8 cellular contexts compared by ENCODE assay signal in the genomic region with DNA sequence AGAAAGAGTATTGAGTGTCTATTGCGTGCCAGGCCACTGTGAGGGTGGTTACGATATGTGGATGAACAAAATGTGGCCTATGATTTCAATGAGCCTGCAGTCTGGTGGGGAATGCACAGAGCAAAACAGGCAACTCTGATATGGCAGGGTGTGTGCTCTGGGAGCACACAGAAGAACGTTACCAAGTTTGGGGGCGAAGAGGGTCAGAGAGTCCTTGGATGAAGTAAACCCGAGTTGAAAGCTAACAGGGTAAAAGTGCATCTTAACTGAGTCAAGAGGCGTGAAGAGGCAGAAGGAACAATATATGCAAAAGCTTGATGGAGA. TPM values are rescaled to one million over a fixed set of nuclear protein-coding genes. Genes with fewer than 3 reads are reported as not detected.
A peak's percentile ranks its signal among the peaks of the same experiment; 100 is the strongest.
DNase-seq lines count a peak whose midpoint lies in the region; ATAC-seq and TF ChIP-seq lines count a peak whose summit lies in the region.

No MANE protein-coding gene starts in this region.

- peak overlapping the region; percentile 95 for H2BK5ac ChIP-seq in IMR-90 (ENCODE audit: low read depth, low read length, poor library complexity, severe bottlenecking)

- H3K4me3 Mint-ChIP-seq in CD4-positive, alpha-beta T cell = peak overlapping the region; percentile 92
- peak overlapping the region; percentile 83 to 99 (median 95) for H3K4me3 Mint-ChIP-seq in naive thymus-derived CD4-positive, alpha-beta T cell

- BruUV-seq in IMR-90 (replicated peaks; lab: Mats Ljungman, UMichigan) = no TSS peak

- H2BK20ac ChIP-seq in IMR-90 (ENCODE audit: low read depth, low read length) = peak overlapping the region; percentile 45

- peak overlapping the region; percentile 97 for H4K5ac ChIP-seq in IMR-90 (ENCODE audit: low read depth, low read length)

- peaks cover 3% of the 10 kb centered on the region; the same call in 1 of the 2 replicates for H3K4me1 ChIP-seq in IMR-90 (ENCODE audit: control insufficient read depth, insufficient read depth, low read length)
- peaks cover 7% of the 10 kb centered on the region in 2 donors for H3K4me1 ChIP-seq in naive thymus-derived CD4-positive, alpha-beta T cell (ENCODE audit: control insufficient read depth in 2 of 2, insufficient read depth in 2 of 2, low read length in 2 of 2)

- in situ Hi-C loops in IMR-90 (cut with MboI; ENCODE audit: low sequenced_read_pairs) = loop anchor here (5.0 kb wide), 1 partner anchor 113 kb away; no protein-coding TSS in a partner anchor

- H3K18ac ChIP-seq in IMR-90 (ENCODE audit: low read depth, low read length) = peak overlapping the region; percentile 20

- peak overlapping the region; percentile 99 for H2BK120ac ChIP-seq in IMR-90 (ENCODE audit: low read depth, low read length)

- H4K8ac ChIP-seq in IMR-90 (ENCODE audit: low read depth in 2 of 2, low read length in 2 of 2) = peak overlapping the region; percentile 87 to 100

- peak overlapping the region; percentile 93 for H2AK9ac ChIP-seq in IMR-90 (replicated peaks; ENCODE audit: low read depth, low read length, poor library complexity)

- dilution Hi-C loops in IMR-90 (cut with HindIII; ENCODE audit: low sequenced_read_pairs, unreplicated experiment) = no loop called here

- no peaks in the 10 kb centered on the region for H4K20me1 ChIP-seq in IMR-90 (ENCODE audit: insufficient read depth, low read length)

- peaks cover 18% of the 10 kb centered on the region for H3K4me1 Mint-ChIP-seq in CD4-positive, alpha-beta T cell (ENCODE audit: low read depth)
- peaks cover 9 to 32% (median 26%) of the 10 kb centered on the region in 7 donors for H3K4me1 Mint-ChIP-seq in naive thymus-derived CD4-positive, alpha-beta T cell

- intact Hi-C loops in CD4-positive, alpha-beta T cell (cut with DNase I, micrococcal nuclease) = loop anchor here (1.0 to 5.0 kb wide), 9 partner anchors 8 to 338 kb away; partner anchors contain the start of genes NKAPD1 (in 2 of the 2), PIH1D2 (in 2 of the 2), ALG9 (in 1 of the 2) and DLAT (in 1 of the 2)
- intact Hi-C loops in IMR-90 (cut with micrococcal nuclease) (loop anchor here (1.0 to 10.0 kb wide), 10 partner anchors 47 to 401 kb away; partner anchors contain the start of genes DIXDC1, DLAT, NKAPD1 and PIH1D2), posterior cingulate gyrus (cut with DNase I) (loop anchor here (1.0 to 5.0 kb wide), 5 partner anchors 33 to 193 kb away; partner anchors contain the start of genes CRYAB, HSPB2, NKAPD1 and PIH1D2)
- intact Hi-C loops in naive thymus-derived CD4-positive, alpha-beta T cell (cut with micrococcal nuclease) = loop anchor here (1.0 to 10.0 kb wide), 18 partner anchors 8 to 1995 kb away; partner anchors contain the start of genes ALG9 (in 2 of the 2), DLAT (in 2 of the 2), NKAPD1 (in 2 of the 2) and PIH1D2 (in 2 of the 2)

- H3K4me2 ChIP-seq in IMR-90 (ENCODE audit: low read depth, low read length) = peak overlapping the region; percentile 74

- 41% methylated on average over 5 of the region's 6 CpGs; no CpG with 5 or more reads in 1 of the 2 experiments for WGBS in IMR-90 (ENCODE audit: extremely low coverage in 2 of 2, insufficient read length in 1 of 2), 2 experiments

- H2AK5ac ChIP-seq in IMR-90 (ENCODE audit: low read depth, low read length) = peak overlapping the region; percentile 88

- CTCF ChIA-PET in CD4-positive, alpha-beta T cell (lab: Charles Lee) = interaction anchor here (0.9 to 1.5 kb wide), 3 partner anchors 48 to 52 kb away, joined by 3 to 6 read pairs (median 3); no protein-coding TSS in a partner anchor
- CTCF ChIA-PET in IMR-90 (lab: Yijun Ruan, JAX) = interaction anchor here (1.0 kb wide), 1 partner anchor 117 kb away, joined by 3 read pairs; no protein-coding TSS in a partner anchor
- CTCF ChIA-PET in naive thymus-derived CD4-positive, alpha-beta T cell (lab: Charles Lee) = interaction anchor here (0.5 to 1.2 kb wide), 3 partner anchors 38 to 49 kb away, joined by 3 to 4 read pairs (median 4); no protein-coding TSS in a partner anchor

- H3K4ac ChIP-seq in IMR-90 (ENCODE audit: low read depth, low read length) = peak overlapping the region; percentile 100

- H3K27me3 ChIP-seq in CD4-positive, alpha-beta T cell (ENCODE audit: control insufficient read depth, insufficient read depth, low read length) = no peaks in the 10 kb centered on the region
- H3K27me3 ChIP-seq in IMR-90 (ENCODE audit: control insufficient read depth, insufficient read depth, low read length) = no peaks in the 10 kb centered on the region
- H3K27me3 ChIP-seq in naive thymus-derived CD4-positive, alpha-beta T cell (ENCODE audit: control insufficient read depth in 2 of 2, insufficient read depth in 2 of 2, low read length in 2 of 2) = no peaks in the 10 kb centered on the region

- TF ChIP-seq POLR2A in IMR-90 (IDR thresholded peaks at IDR 0.05; ENCODE audit: low read depth, low read length) = no peak

- ATAC-seq in CD4-positive, alpha-beta T cell (ENCODE audit: poor library complexity) = peak; percentile 4
- ATAC-seq in IMR-90 (ENCODE audit: low read depth) (no peak; the same call in 1 of the 2 replicates), esophagus mucosa (no peak)
- peak; percentile 3 for ATAC-seq in naive thymus-derived CD4-positive, alpha-beta T cell

- DNase-seq in CD4-positive, alpha-beta T cell = no peak
- DNase-seq in IMR-90 = no peak
- DNase-seq in coronary artery (ENCODE audit: low spot score) = no peak
- no peak for DNase-seq in naive thymus-derived CD4-positive, alpha-beta T cell
- DNase-seq in posterior cingulate gyrus = no peak
- DNase-seq in cerebellar cortex (ENCODE audit: low spot score) = no peak
- DNase-seq in activated CD4-positive, alpha-beta T cell treated with anti-CD3 and anti-CD28 coated beads for 4 hours = no peak

- peaks cover 0 to 11% of the 10 kb centered on the region in 2 experiments; a peak in 3 of 4 replicates for H3K79me1 ChIP-seq in IMR-90 (ENCODE audit: low read depth in 1 of 2, low read length in 2 of 2)

- H3K9me3 Mint-ChIP-seq in CD4-positive, alpha-beta T cell = no peaks in the 10 kb centered on the region
- peaks cover 0 to 6% (median 0%) of the 10 kb centered on the region in 11 donors for H3K9me3 Mint-ChIP-seq in naive thymus-derived CD4-positive, alpha-beta T cell

- no peaks in the 10 kb centered on the region for H3K9me3 ChIP-seq in CD4-positive, alpha-beta T cell (ENCODE audit: control insufficient read depth, low read length)
- no peaks in the 10 kb centered on the region for H3K9me3 ChIP-seq in IMR-90 (ENCODE audit: control insufficient read depth, insufficient read depth, low read length)
- H3K9me3 ChIP-seq in naive thymus-derived CD4-positive, alpha-beta T cell (ENCODE audit: control insufficient read depth in 2 of 3, low read length in 3 of 3) = no peaks in the 10 kb centered on the region

- H3K36me3 Mint-ChIP-seq in CD4-positive, alpha-beta T cell (ENCODE audit: low read depth) = peaks cover 36% of the 10 kb centered on the region
- H3K36me3 Mint-ChIP-seq in naive thymus-derived CD4-positive, alpha-beta T cell = peaks cover 4 to 27% (median 7%) of the 10 kb centered on the region in 5 donors

- peak overlapping the region; percentile 100 for H3K14ac ChIP-seq in IMR-90 (replicated peaks; ENCODE audit: low read depth, low read length)

- no peaks in the 10 kb centered on the region; the same call in 1 of the 2 replicates for H3K36me3 ChIP-seq in IMR-90 (ENCODE audit: control insufficient read depth, insufficient read depth, low read length)
- H3K36me3 ChIP-seq in naive thymus-derived CD4-positive, alpha-beta T cell (ENCODE audit: control insufficient read depth in 2 of 3, insufficient read depth in 3 of 3, low read length in 3 of 3) = peaks cover 0 to 25% (median 6%) of the 10 kb centered on the region in 3 experiments

- peak overlapping the region; percentile 94 for H3K27ac Mint-ChIP-seq in CD4-positive, alpha-beta T cell
- H3K27ac Mint-ChIP-seq in naive thymus-derived CD4-positive, alpha-beta T cell = peak overlapping the region; percentile 98 to 100 (median 100)

- H4K91ac ChIP-seq in IMR-90 (ENCODE audit: insufficient read depth, low read depth, low read length) = peak overlapping the region; percentile 100

- peak overlapping the region; percentile 100 for H2AFZ ChIP-seq in IMR-90 (replicated peaks; ENCODE audit: low read length, poor library complexity)

- peak overlapping the region; percentile 71 for H3K4me3 ChIP-seq in IMR-90 (ENCODE audit: insufficient read depth, low read depth, low read length)
- H3K4me3 ChIP-seq in coronary artery = peak overlapping the region; percentile 80
- peak overlapping the region; percentile 93 for H3K4me3 ChIP-seq in naive thymus-derived CD4-positive, alpha-beta T cell (ENCODE audit: low read length)

- peak overlapping the region; percentile 99 for H3K23ac ChIP-seq in IMR-90 (ENCODE audit: low read depth, low read length)

- peak overlapping the region; percentile 97; the same call in 2 of the 3 replicates for H2BK15ac ChIP-seq in IMR-90 (ENCODE audit: low read depth, low read length)

- H3K27me3 Mint-ChIP-seq in CD4-positive, alpha-beta T cell = no peaks in the 10 kb centered on the region
- H3K27me3 Mint-ChIP-seq in naive thymus-derived CD4-positive, alpha-beta T cell = no peaks in the 10 kb centered on the region

- H3K56ac ChIP-seq in IMR-90 (ENCODE audit: extremely low read depth, insufficient read depth, low read length) = peak overlapping the region; percentile 97

- H3K9me1 ChIP-seq in IMR-90 (ENCODE audit: insufficient read depth, low read length) = peaks cover 3% of the 10 kb centered on the region; the same call in 1 of the 2 replicates

- peak overlapping the region; percentile 78 for H3K9ac ChIP-seq in IMR-90 (ENCODE audit: low read depth, low read length)

- no peak for TF ChIP-seq RAD21 in IMR-90 (IDR thresholded peaks at IDR 0.05; ENCODE audit: low read length)

- POLR2A ChIA-PET in CD4-positive, alpha-beta T cell (lab: Charles Lee) = interaction anchor here (0.7 to 4.3 kb wide), 3 partner anchors 8 to 106 kb away, joined by 3 to 44 read pairs (median 20); partner anchors contain the start of gene ALG9
- POLR2A ChIA-PET in IMR-90 (lab: Charles Lee; ENCODE audit: unreplicated experiment) = no interaction called here
- POLR2A ChIA-PET in naive thymus-derived CD4-positive, alpha-beta T cell (lab: Charles Lee) = interaction anchor here (0.6 to 1.7 kb wide), 5 partner anchors 8 to 207 kb away, joined by 4 to 14 read pairs (median 6); partner anchors contain the start of genes ALG9, SDHD and TIMM8B

- peak overlapping the region; percentile 97 for H3K27ac ChIP-seq in CD4-positive, alpha-beta T cell (ENCODE audit: low read depth, low read length)
- peak overlapping the region; percentile 88 for H3K27ac ChIP-seq in IMR-90 (ENCODE audit: insufficient read depth, low read length)
- H3K27ac ChIP-seq in coronary artery = peak overlapping the region; percentile 82 to 97
- H3K27ac ChIP-seq in naive thymus-derived CD4-positive, alpha-beta T cell (ENCODE audit: low read depth, low read length) = peak overlapping the region; percentile 96

- no peak for TF ChIP-seq CTCF in CD4-positive, alpha-beta T cell (IDR thresholded peaks at IDR 0.05)
- TF ChIP-seq CTCF in IMR-90 (conservative IDR thresholded peaks at IDR 0.05; ENCODE audit: low read depth, low read length) (no peak), coronary artery (IDR thresholded peaks at IDR 0.05) (no peak)

RNA-seq across cellular contexts. Expression of gene CFAP68, which starts 0.3 kb away (rescaled TPM):
- 10 to 100 TPM; 18.7 to 21.0 TPM for total RNA-seq in CD4-positive, alpha-beta T cell
- total RNA-seq in IMR-90 (2012; rRNA removed) (8.9 and 10.2 TPM in 2 replicates), esophagus mucosa (22.5 TPM)
- 17.0 and 19.9 TPM in 2 replicates for polyA plus RNA-seq in IMR-90 (2012; rRNA removed)
- polyA plus RNA-seq in IMR-90 (2012; cell fraction: cytosol; rRNA removed) = 12.8 and 19.3 TPM in 2 replicates
- polyA plus RNA-seq in IMR-90 (2012; cell fraction: nucleus; rRNA removed; ENCODE audit: low replicate concordance) = 1.6 and 6.8 TPM in 2 replicates
- total RNA-seq in naive thymus-derived CD4-positive, alpha-beta T cell = 10 to 100 TPM; 13.7 to 24.9 (median 18.3) TPM
- polyA plus RNA-seq in naive thymus-derived CD4-positive, alpha-beta T cell = 10 to 100 TPM; 34.5 to 39.4 TPM

RNA-seq across cellular contexts. Expression of gene FDXACB1, which starts 0.6 kb away (rescaled TPM):
- 1 to 10 TPM; 3.4 to 3.9 TPM for total RNA-seq in CD4-positive, alpha-beta T cell
- 3.0 and 3.3 TPM in 2 replicates for total RNA-seq in IMR-90 (2012; rRNA removed)
- 1.3 and 1.7 TPM in 2 replicates for polyA plus RNA-seq in IMR-90 (2012; rRNA removed)
- polyA plus RNA-seq in IMR-90 (2012; cell fraction: cytosol; rRNA removed) = 0.51 and 0.83 TPM in 2 replicates
- polyA plus RNA-seq in IMR-90 (2012; cell fraction: nucleus; rRNA removed; ENCODE audit: low replicate concordance) = 0.48 and 1.6 TPM in 2 replicates
- 1 to 10 TPM; 2.7 to 6.0 (median 5.3) TPM for total RNA-seq in naive thymus-derived CD4-positive, alpha-beta T cell
- 10 to 100 TPM in 1 of 2 donors, 1 to 10 TPM in 1; 6.9 to 11.3 TPM for polyA plus RNA-seq in naive thymus-derived CD4-positive, alpha-beta T cell
- 1.8 TPM for total RNA-seq in esophagus mucosa

RNA-seq across cellular contexts. Expression of gene ALG9, which starts 8.2 kb away (rescaled TPM):
- total RNA-seq in CD4-positive, alpha-beta T cell = 10 to 100 TPM; 31.1 to 33.4 TPM
- total RNA-seq in IMR-90 (2012; rRNA removed) (35.7 and 44.7 TPM in 2 replicates), esophagus mucosa (20.7 TPM)
- 18.2 and 20.7 TPM in 2 replicates for polyA plus RNA-seq in IMR-90 (2012; rRNA removed)
- polyA plus RNA-seq in IMR-90 (2012; cell fraction: cytosol; rRNA removed) = 7.4 and 10.6 TPM in 2 replicates
- polyA plus RNA-seq in IMR-90 (2012; cell fraction: nucleus; rRNA removed; ENCODE audit: low replicate concordance) = 10.9 and 48.7 TPM in 2 replicates
- 10 to 100 TPM; 16.4 to 30.2 (median 29.2) TPM for total RNA-seq in naive thymus-derived CD4-positive, alpha-beta T cell
- polyA plus RNA-seq in naive thymus-derived CD4-positive, alpha-beta T cell = 10 to 100 TPM; 14.1 to 20.3 TPM

RNA-seq across cellular contexts. Expression of gene CRYAB, which starts 32.0 kb away (rescaled TPM):
- total RNA-seq in CD4-positive, alpha-beta T cell = not detected
- 3.9 and 6.5 TPM in 2 replicates for total RNA-seq in IMR-90 (2012; rRNA removed)
- polyA plus RNA-seq in IMR-90 (2012; rRNA removed) = 16.5 and 19.5 TPM in 2 replicates
- 12.3 and 25.3 TPM in 2 replicates for polyA plus RNA-seq in IMR-90 (2012; cell fraction: cytosol; rRNA removed)
- 4.3 and 6.7 TPM in 2 replicates for polyA plus RNA-seq in IMR-90 (2012; cell fraction: nucleus; rRNA removed; ENCODE audit: low replicate concordance)
- total RNA-seq in naive thymus-derived CD4-positive, alpha-beta T cell = not detected
- polyA plus RNA-seq in naive thymus-derived CD4-positive, alpha-beta T cell = not detected
- 19.6 TPM for total RNA-seq in esophagus mucosa

RNA-seq across cellular contexts. Expression of gene HSPB2, which starts 32.9 kb away (rescaled TPM):
- not detected for total RNA-seq in CD4-positive, alpha-beta T cell
- total RNA-seq in IMR-90 (2012; rRNA removed) = under 0.01 and 0.18 TPM in 2 replicates
- polyA plus RNA-seq in IMR-90 (2012; rRNA removed) = 0.55 and 1.0 TPM in 2 replicates
- polyA plus RNA-seq in IMR-90 (2012; cell fraction: cytosol; rRNA removed) = 0.27 and 0.36 TPM in 2 replicates
- polyA plus RNA-seq in IMR-90 (2012; cell fraction: nucleus; rRNA removed; ENCODE audit: low replicate concordance) = 0.68 and 0.70 TPM in 2 replicates
- total RNA-seq in naive thymus-derived CD4-positive, alpha-beta T cell = not detected
- polyA plus RNA-seq in naive thymus-derived CD4-positive, alpha-beta T cell = not detected
- total RNA-seq in esophagus mucosa = 0.32 TPM

Comparison
In these comparisons a context has a peak if more than half of its experiments do, and no peak if none do; other contexts are left out.
1. ATAC-seq: peak in CD4-positive, alpha-beta T cell (single experiment) and naive thymus-derived CD4-positive, alpha-beta T cell (single experiment); none in IMR-90 (single experiment) and esophagus mucosa (single experiment).
2. Peak in every context shown above with its lines, with median percentiles within 50 percentile points of each other: H3K27ac ChIP-seq and H3K4me3 ChIP-seq.